ENCODE assay signal across 27 cellular contexts in the genomic region with DNA sequence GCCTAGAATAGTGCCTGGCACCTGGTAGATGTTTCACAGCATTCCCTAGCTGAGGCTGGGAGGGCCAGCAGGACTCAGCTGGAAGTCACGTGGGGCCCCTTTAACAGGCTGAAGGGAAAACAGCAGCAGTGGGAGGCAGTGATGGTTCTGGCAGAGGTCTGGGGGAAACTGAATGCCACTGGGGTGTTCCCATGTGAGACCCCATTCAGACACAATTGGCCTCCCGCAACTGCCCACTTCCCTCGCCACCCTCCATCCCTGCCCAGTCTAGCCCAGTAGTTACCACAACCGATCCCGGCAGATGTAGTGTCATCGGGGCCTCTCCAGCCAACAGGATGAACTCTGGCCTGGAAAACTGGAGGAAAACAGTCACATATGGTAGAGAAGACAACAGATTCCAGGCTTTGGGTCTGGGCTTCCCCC. TPM values are rescaled to one million over a fixed set of nuclear protein-coding genes. Genes with fewer than 3 reads are reported as not detected.
"Had no signal": no experiment of that assay in that cellular context is flagged by ENCODE, and none has a peak within 500 bp of the region (broad histone marks: within the 10 kb centered on the region; RNA-seq: fewer than 3 reads in every experiment).

No MANE protein-coding gene starts in this region.

- H3K36me3 ChIP-seq: gastroesophageal sphincter, neutrophil, spleen, transverse colon had no signal

- H3K4me1 Mint-ChIP-seq: immature natural killer cell; naive thymus-derived CD4-positive, alpha-beta T cell; stimulated activated naive CD8-positive, alpha-beta T cell treated with anti-CD3 and anti-CD28 coated beads, Interleukin-15, amount 100 ng/mL, for 72 hours had no signal

- H3K36me3 Mint-ChIP-seq: immature natural killer cell; naive thymus-derived CD4-positive, alpha-beta T cell; stimulated activated naive B cell treated with anti-CD40 and anti-IgM and Interleukin-4, amounts not matched to agents 10 μg/mL and 1 μg/mL and 100 μg/mL, for 72 hours had no signal

- H3K4me3 ChIP-seq: dorsolateral prefrontal cortex, gastroesophageal sphincter, spleen, testis, transverse colon had no signal

- H3K4me1 ChIP-seq: gastroesophageal sphincter, spleen, testis, transverse colon had no signal

- H3K27me3 ChIP-seq: dorsolateral prefrontal cortex, neutrophil, testis, transverse colon had no signal

- DNase-seq: cortex of kidney; dorsolateral prefrontal cortex; effector memory CD4-positive, alpha-beta T cell; glutamatergic neuron; immature natural killer cell; kidney; mammary epithelial cell; naive thymus-derived CD4-positive, alpha-beta T cell; nephron progenitor cell; spleen; stimulated activated CD4-positive, alpha-beta T cell treated with anti-CD3 and anti-CD28 coated beads, Interleukin-15, amount 100 ng/mL, for 24 hours; stimulated activated CD4-positive, alpha-beta T cell treated with anti-CD3 and anti-CD28 coated beads, Interleukin-1b, Interleukin-23, amount 100 ng/mL, for 48 hours; stimulated activated CD4-positive, alpha-beta T cell treated with anti-CD3 and anti-CD28 coated beads, Interleukin-4, amount 100 ng/mL, for 24 hours; stimulated activated naive B cell treated with anti-CD40 and anti-IgM and Interleukin-4, amounts not matched to agents 10 μg/mL and 1 μg/mL and 100 μg/mL, for 72 hours; stimulated activated naive CD8-positive, alpha-beta T cell treated with anti-CD3 and anti-CD28 coated beads, Interleukin-15, amount 100 ng/mL, for 72 hours; testis; transverse colon had no signal

- H3K9me3 ChIP-seq: gastroesophageal sphincter, neutrophil, spleen, testis, transverse colon had no signal

- ATAC-seq: esophagus mucosa; gastroesophageal sphincter; naive thymus-derived CD4-positive, alpha-beta T cell; sciatic nerve; stimulated activated naive B cell treated with anti-CD40 and anti-IgM and Interleukin-4, amounts not matched to agents 10 μg/mL and 1 μg/mL and 100 μg/mL, for 72 hours; stimulated activated naive CD8-positive, alpha-beta T cell treated with anti-CD3 and anti-CD28 coated beads, Interleukin-15, amount 100 ng/mL, for 72 hours had no signal

- H3K27ac Mint-ChIP-seq: immature natural killer cell; naive thymus-derived CD4-positive, alpha-beta T cell; nephron progenitor cell; stimulated activated naive B cell treated with anti-CD40 and anti-IgM and Interleukin-4, amounts not matched to agents 10 μg/mL and 1 μg/mL and 100 μg/mL, for 72 hours; stimulated activated naive CD8-positive, alpha-beta T cell treated with anti-CD3 and anti-CD28 coated beads, Interleukin-15, amount 100 ng/mL, for 72 hours had no signal

- H3K9me3 Mint-ChIP-seq: immature natural killer cell; nephron progenitor cell; stimulated activated naive B cell treated with anti-CD40 and anti-IgM and Interleukin-4, amounts not matched to agents 10 μg/mL and 1 μg/mL and 100 μg/mL, for 72 hours; stimulated activated naive CD8-positive, alpha-beta T cell treated with anti-CD3 and anti-CD28 coated beads, Interleukin-15, amount 100 ng/mL, for 72 hours had no signal

- H3K4me3 Mint-ChIP-seq: immature natural killer cell; naive thymus-derived CD4-positive, alpha-beta T cell; nephron progenitor cell; stimulated activated naive B cell treated with anti-CD40 and anti-IgM and Interleukin-4, amounts not matched to agents 10 μg/mL and 1 μg/mL and 100 μg/mL, for 72 hours; stimulated activated naive CD8-positive, alpha-beta T cell treated with anti-CD3 and anti-CD28 coated beads, Interleukin-15, amount 100 ng/mL, for 72 hours had no signal

- H3K27ac ChIP-seq: dorsolateral prefrontal cortex, gastroesophageal sphincter, neutrophil, spleen, testis, transverse colon had no signal

RNA-seq across cellular contexts. Expression of gene FRMPD2, which starts 38.3 kb away (rescaled TPM):
- total RNA-seq: esophagus mucosa, mesenteric fat pad, mononuclear cell, osteoblast, pulmonary artery endothelial cell, skeletal muscle tissue, subcutaneous adipose tissue had no signal
